8 cellular contexts compared by ENCODE assay signal in genomic region chr6:104682722-104683643, GRCh38.
DNase-seq lines count a peak whose midpoint lies in the region; ATAC-seq and TF ChIP-seq lines count a peak whose summit lies in the region.

No MANE protein-coding gene starts in this region.

- no peak overlapping the region for H3K4me3 ChIP-seq in esophagus muscularis mucosa
- no peak overlapping the region for H3K4me3 ChIP-seq in neural cell (ENCODE audit: low read length)
- H3K4me3 ChIP-seq in transverse colon: no peak overlapping the region

- H2AFZ ChIP-seq in neural cell (ENCODE audit: low read depth, low read length): no peak overlapping the region

- no peak overlapping the region for H3K27ac Mint-ChIP-seq in activated CD8-positive, alpha-beta T cell treated with anti-CD3 and anti-CD28 coated beads, Interleukin-2, amount 10 ng/mL, durations not matched to agents 7 days and 5 days

- peak; percentile 96 for TF ChIP-seq CTCF in 22Rv1 (IDR thresholded peaks at IDR 0.05)
- TF ChIP-seq CTCF in GM13977 (IDR thresholded peaks at IDR 0.05; ENCODE audit: extremely low read depth, insufficient read depth, missing control alignments): peak; percentile 87
- TF ChIP-seq CTCF in esophagus muscularis mucosa (IDR thresholded peaks at IDR 0.05): peak; percentile 23 to 56 (median 42)
- TF ChIP-seq CTCF in neural cell (IDR thresholded peaks at IDR 0.05; ENCODE audit: poor library complexity, severe bottlenecking): peak; percentile 58
- TF ChIP-seq CTCF in transverse colon (IDR thresholded peaks at IDR 0.05): peak; percentile 20 to 62 (median 49)

- H3K4me1 ChIP-seq in esophagus muscularis mucosa (no peaks in the 10 kb centered on the region), transverse colon (no peaks in the 10 kb centered on the region)

- peak; percentile 66 for DNase-seq in GM13977 (ENCODE audit: low spot score)
- peak; percentile 38 for DNase-seq in NCI-H2171 treated with DMSO at 0.1 percent for 48 hours (lab: John Stamatoyannopoulos, UW)
- peak; percentile 79 for DNase-seq in activated CD8-positive, alpha-beta T cell treated with anti-CD3 and anti-CD28 coated beads, Interleukin-2, amount 10 ng/mL, durations not matched to agents 7 days and 5 days
- no peak for DNase-seq in esophagus muscularis mucosa (ENCODE audit: extremely low spot score)
- DNase-seq in transverse colon: peak; percentile 33

- no peak overlapping the region for H3K4me3 Mint-ChIP-seq in activated CD8-positive, alpha-beta T cell treated with anti-CD3 and anti-CD28 coated beads, Interleukin-2, amount 10 ng/mL, durations not matched to agents 7 days and 5 days

- TF ChIP-seq RAD21 in neural cell (conservative IDR thresholded peaks at IDR 0.05): peak; percentile 55

- no peaks in the 10 kb centered on the region for H3F3A ChIP-seq in neural cell (ENCODE audit: insufficient read depth, low read length, poor library complexity, severe bottlenecking)

- H3K4me2 ChIP-seq in neural cell (ENCODE audit: low read length): no peak overlapping the region

- H3K9me3 Mint-ChIP-seq in activated CD8-positive, alpha-beta T cell treated with anti-CD3 and anti-CD28 coated beads, Interleukin-2, amount 10 ng/mL, durations not matched to agents 7 days and 5 days (ENCODE audit: insufficient read depth): no peaks in the 10 kb centered on the region

- 67% methylated on average over 15 of the region's 15 CpGs for WGBS in esophagus muscularis mucosa
- WGBS in transverse colon (ENCODE audit: low coverage in 1 of 2), 2 donors: 51 to 58% methylated on average over 12 to 15 of the region's 15 CpGs

- TF ChIP-seq EP300 in esophagus muscularis mucosa (IDR thresholded peaks at IDR 0.05): no peak
- TF ChIP-seq EP300 in neural cell (conservative IDR thresholded peaks at IDR 0.05; ENCODE audit: poor library complexity, severe bottlenecking): no peak
- no peak for TF ChIP-seq EP300 in transverse colon (IDR thresholded peaks at IDR 0.05; ENCODE audit: low read depth)

- H3K27me3 ChIP-seq in esophagus muscularis mucosa (no peaks in the 10 kb centered on the region), neural cell (ENCODE audit: insufficient read depth, low read depth, low read length) (no peaks in the 10 kb centered on the region), transverse colon (no peaks in the 10 kb centered on the region)

- no peak overlapping the region for H3K27ac ChIP-seq in 22Rv1
- no peak overlapping the region for H3K27ac ChIP-seq in esophagus muscularis mucosa (replicated peaks in 1 of 4)
- H3K27ac ChIP-seq in neural cell (ENCODE audit: low read length): peak overlapping the region; percentile 36
- no peak overlapping the region for H3K27ac ChIP-seq in transverse colon

- no peaks in the 10 kb centered on the region for H3K36me3 Mint-ChIP-seq in activated CD8-positive, alpha-beta T cell treated with anti-CD3 and anti-CD28 coated beads, Interleukin-2, amount 10 ng/mL, durations not matched to agents 7 days and 5 days (ENCODE audit: low read depth)

- H3K79me2 ChIP-seq in neural cell (replicated peaks; ENCODE audit: insufficient read depth, low read length): no peaks in the 10 kb centered on the region

- H3K36me3 ChIP-seq in esophagus muscularis mucosa (no peaks in the 10 kb centered on the region), neural cell (ENCODE audit: insufficient read depth, low read length) (no peaks in the 10 kb centered on the region), transverse colon (no peaks in the 10 kb centered on the region)

- TF ChIP-seq POLR2A in esophagus muscularis mucosa (IDR thresholded peaks at IDR 0.05; ENCODE audit: low read depth) (no peak), transverse colon (IDR thresholded peaks at IDR 0.05) (no peak)

- H3K9me3 ChIP-seq in esophagus muscularis mucosa (no peaks in the 10 kb centered on the region), neural cell (ENCODE audit: low read length) (no peaks in the 10 kb centered on the region), transverse colon (peaks cover 0 to 4% of the 10 kb centered on the region in 2 donors)

- peak; percentile 69 for ATAC-seq in HG02870 (IDR thresholded peaks at IDR 0.05; ENCODE audit: unreplicated experiment)
- peak; percentile 72 for ATAC-seq in activated CD8-positive, alpha-beta T cell treated with anti-CD3 and anti-CD28 coated beads, Interleukin-2, amount 10 ng/mL, durations not matched to agents 7 days and 5 days

- in situ Hi-C loops in GM13977 (cut with MboI; ENCODE audit: low pct_unique_long_range_greater_than_20kb, low sequenced_read_pairs, unreplicated experiment) (no loop called here), transverse colon (cut with MboI; ENCODE audit: low pct_ligation_motif_present in 1 of 4, low pct_unique_long_range_greater_than_20kb in 1 of 4, low sequenced_read_pairs in 3 of 4) (no loop called here)

- CTCF ChIA-PET in activated CD8-positive, alpha-beta T cell treated with anti-CD3 and anti-CD28 coated beads, Interleukin-2, amount 10 ng/mL, durations not matched to agents 7 days and 5 days (lab: Charles Lee): interaction anchor here (0.6 to 5.2 kb wide), 17 partner anchors 9 to 1632 kb away, joined by 3 to 63 read pairs (median 3); no protein-coding TSS in a partner anchor

- no peaks in the 10 kb centered on the region for H4K20me1 ChIP-seq in neural cell (ENCODE audit: insufficient read depth)

- H3K4me1 Mint-ChIP-seq in activated CD8-positive, alpha-beta T cell treated with anti-CD3 and anti-CD28 coated beads, Interleukin-2, amount 10 ng/mL, durations not matched to agents 7 days and 5 days (ENCODE audit: low read depth): peaks cover 15% of the 10 kb centered on the region

- no peaks in the 10 kb centered on the region for H3K9me2 ChIP-seq in neural cell (ENCODE audit: insufficient read depth, low read length)

- no peak overlapping the region for H3K9ac ChIP-seq in neural cell (ENCODE audit: low read length)

- POLR2A ChIA-PET in activated CD8-positive, alpha-beta T cell treated with anti-CD3 and anti-CD28 coated beads, Interleukin-2, amount 10 ng/mL, durations not matched to agents 7 days and 5 days (lab: Charles Lee): no interaction called here

- intact Hi-C loops in esophagus muscularis mucosa (cut with DNase I): no loop called here
- intact Hi-C loops in transverse colon (cut with DNase I; ENCODE audit: low total_unique reads): no loop called here

- H3K27me3 Mint-ChIP-seq in activated CD8-positive, alpha-beta T cell treated with anti-CD3 and anti-CD28 coated beads, Interleukin-2, amount 10 ng/mL, durations not matched to agents 7 days and 5 days (ENCODE audit: low read depth): no peaks in the 10 kb centered on the region

TF ChIP-seq in neural cell, 6 proteins besides CTCF, POLR2A, EP300 and RAD21:
- peak; percentile 39 for TF ChIP-seq SMC3 (conservative IDR thresholded peaks at IDR 0.05; ENCODE audit: poor library complexity)
- no peak for TF ChIP-seq MXI1 (conservative IDR thresholded peaks at IDR 0.05; ENCODE audit: poor library complexity, severe bottlenecking)
- no peak for TF ChIP-seq TAF1 (IDR thresholded peaks at IDR 0.05; ENCODE audit: low read depth)
- TF ChIP-seq EZH2 (IDR thresholded peaks at IDR 0.05; ENCODE audit: borderline replicate concordance, insufficient read depth, low read length, poor library complexity, severe bottlenecking): no peak

Comparison
In these comparisons a context has a peak if more than half of its experiments do, and no peak if none do; other contexts are left out.
1. CTCF ChIP-seq: peak in every context shown above with its lines; median percentile 96 in 22Rv1; 87 in GM13977; 58 in neural cell; 49 in transverse colon; 42 in esophagus muscularis mucosa.